In genomic region chr20:57718490-57719009, GRCh38 we compare ENCODE assay signal across 8 cellular contexts. TPM values are rescaled to one million over a fixed set of nuclear protein-coding genes. Genes with fewer than 3 reads are reported as not detected.
A peak's percentile ranks its signal among the peaks of the same experiment; 100 is the strongest.
DNase-seq lines count a peak whose midpoint lies in the region; ATAC-seq and TF ChIP-seq lines count a peak whose summit lies in the region.

No MANE protein-coding gene starts in this region.

- no peaks in the 10 kb centered on the region for H3K9me3 ChIP-seq in ES-I3 (ENCODE audit: control insufficient read depth, insufficient read depth, low read length)
- no peaks in the 10 kb centered on the region for H3K9me3 ChIP-seq in MG63

- H3K27me3 ChIP-seq in MG63, result no peaks in the 10 kb centered on the region

- no peaks in the 10 kb centered on the region for H3K36me3 ChIP-seq in ES-I3 (ENCODE audit: insufficient read depth, low read length)
- no peaks in the 10 kb centered on the region for H3K36me3 ChIP-seq in MG63

- peak overlapping the region; percentile 40 for H3K4me3 ChIP-seq in MG63

- H3K27ac Mint-ChIP-seq in activated naive CD4-positive, alpha-beta T cell treated with anti-CD3 and anti-CD28 coated beads, Interleukin-2, amount 50 U/mL, for 72 hours, result no peak overlapping the region

- H3K9me3 Mint-ChIP-seq in activated naive CD4-positive, alpha-beta T cell treated with anti-CD3 and anti-CD28 coated beads, Interleukin-2, amount 50 U/mL, for 72 hours, result no peaks in the 10 kb centered on the region

- H3K9ac ChIP-seq in ES-I3 (ENCODE audit: low read depth, low read length), result peak overlapping the region; percentile 64

- no peak overlapping the region for H3K27ac ChIP-seq in substantia nigra (ENCODE audit: low read depth, low read length, poor library complexity, severe bottlenecking)

- DNase-seq in HCEC 1CT, result peak; percentile 3
- DNase-seq in MG63, result peak; percentile 99
- DNase-seq in activated naive CD4-positive, alpha-beta T cell treated with anti-CD3 and anti-CD28 coated beads, Interleukin-2, amount 50 U/mL, for 72 hours (ENCODE audit: low spot score in 2 of 2), result peak; percentile 85 to 91
- DNase-seq in glomerular visceral epithelial cell (ENCODE audit: extremely low spot score), result peak; percentile 97
- peak; percentile 94 for DNase-seq in occipital lobe (lab: John Stamatoyannopoulos, UW)
- peak; percentile 59 to 98 (median 96) for DNase-seq in substantia nigra (lab: John Stamatoyannopoulos, UW)

- H3K36me3 Mint-ChIP-seq in activated naive CD4-positive, alpha-beta T cell treated with anti-CD3 and anti-CD28 coated beads, Interleukin-2, amount 50 U/mL, for 72 hours, result no peaks in the 10 kb centered on the region

- no peaks in the 10 kb centered on the region for H3K4me1 ChIP-seq in ES-I3 (ENCODE audit: insufficient read depth, low read length)

- ATAC-seq in SK-N-SH treated with all-trans-retinoic acid at 6 μM for 48 hours, result peak; percentile 97
- ATAC-seq in activated naive CD4-positive, alpha-beta T cell treated with anti-CD3 and anti-CD28 coated beads, Interleukin-2, amount 50 U/mL, for 72 hours, result peak; percentile 99 to 100

TF ChIP-seq in SK-N-SH treated with all-trans-retinoic acid at 6 μM for 48 hours, 23 proteins besides CTCF, POLR2A, EP300 and RAD21:
- TF ChIP-seq ZNF8 (CRISPR knock-in tag; IDR thresholded peaks at IDR 0.05) (no peak), ZNF70 (CRISPR knock-in tag; IDR thresholded peaks at IDR 0.05) (no peak), GLIS3 (CRISPR knock-in tag; IDR thresholded peaks at IDR 0.05) (no peak), TCF4 (CRISPR knock-in tag; IDR thresholded peaks at IDR 0.05; ENCODE audit: borderline replicate concordance) (no peak), ZC3H10 (CRISPR knock-in tag; IDR thresholded peaks at IDR 0.05) (no peak), ZFP30 (CRISPR knock-in tag; IDR thresholded peaks at IDR 0.05) (no peak), SNAI2 (CRISPR knock-in tag; IDR thresholded peaks at IDR 0.05) (no peak), CSRNP3 (CRISPR knock-in tag; IDR thresholded peaks at IDR 0.05) (no peak), ESRRG (CRISPR knock-in tag; IDR thresholded peaks at IDR 0.05) (no peak), TSHZ2 (CRISPR knock-in tag; IDR thresholded peaks at IDR 0.05) (no peak), CSDC2 (CRISPR knock-in tag; IDR thresholded peaks at IDR 0.05) (no peak), TOX (CRISPR knock-in tag; IDR thresholded peaks at IDR 0.05; ENCODE audit: borderline replicate concordance) (no peak), ARNTL (CRISPR knock-in tag; IDR thresholded peaks at IDR 0.05; ENCODE audit: borderline replicate concordance, low read depth) (no peak), BACH2 (CRISPR knock-in tag; IDR thresholded peaks at IDR 0.05; ENCODE audit: borderline replicate concordance) (no peak), ZNF565 (CRISPR knock-in tag; conservative IDR thresholded peaks at IDR 0.05; ENCODE audit: low read depth) (no peak)
- TF ChIP-seq, protein P1, sequence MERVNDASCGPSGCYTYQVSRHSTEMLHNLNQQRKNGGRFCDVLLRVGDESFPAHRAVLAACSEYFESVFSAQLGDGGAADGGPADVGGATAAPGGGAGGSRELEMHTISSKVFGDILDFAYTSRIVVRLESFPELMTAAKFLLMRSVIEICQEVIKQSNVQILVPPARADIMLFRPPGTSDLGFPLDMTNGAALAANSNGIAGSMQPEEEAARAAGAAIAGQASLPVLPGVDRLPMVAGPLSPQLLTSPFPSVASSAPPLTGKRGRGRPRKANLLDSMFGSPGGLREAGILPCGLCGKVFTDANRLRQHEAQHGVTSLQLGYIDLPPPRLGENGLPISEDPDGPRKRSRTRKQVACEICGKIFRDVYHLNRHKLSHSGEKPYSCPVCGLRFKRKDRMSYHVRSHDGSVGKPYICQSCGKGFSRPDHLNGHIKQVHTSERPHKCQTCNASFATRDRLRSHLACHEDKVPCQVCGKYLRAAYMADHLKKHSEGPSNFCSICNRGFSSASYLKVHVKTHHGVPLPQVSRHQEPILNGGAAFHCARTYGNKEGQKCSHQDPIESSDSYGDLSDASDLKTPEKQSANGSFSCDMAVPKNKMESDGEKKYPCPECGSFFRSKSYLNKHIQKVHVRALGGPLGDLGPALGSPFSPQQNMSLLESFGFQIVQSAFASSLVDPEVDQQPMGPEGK (CRISPR knock-in tag; IDR thresholded peaks at IDR 0.05; ENCODE audit: borderline replicate concordance), result no peak
- TF ChIP-seq, protein P2, sequence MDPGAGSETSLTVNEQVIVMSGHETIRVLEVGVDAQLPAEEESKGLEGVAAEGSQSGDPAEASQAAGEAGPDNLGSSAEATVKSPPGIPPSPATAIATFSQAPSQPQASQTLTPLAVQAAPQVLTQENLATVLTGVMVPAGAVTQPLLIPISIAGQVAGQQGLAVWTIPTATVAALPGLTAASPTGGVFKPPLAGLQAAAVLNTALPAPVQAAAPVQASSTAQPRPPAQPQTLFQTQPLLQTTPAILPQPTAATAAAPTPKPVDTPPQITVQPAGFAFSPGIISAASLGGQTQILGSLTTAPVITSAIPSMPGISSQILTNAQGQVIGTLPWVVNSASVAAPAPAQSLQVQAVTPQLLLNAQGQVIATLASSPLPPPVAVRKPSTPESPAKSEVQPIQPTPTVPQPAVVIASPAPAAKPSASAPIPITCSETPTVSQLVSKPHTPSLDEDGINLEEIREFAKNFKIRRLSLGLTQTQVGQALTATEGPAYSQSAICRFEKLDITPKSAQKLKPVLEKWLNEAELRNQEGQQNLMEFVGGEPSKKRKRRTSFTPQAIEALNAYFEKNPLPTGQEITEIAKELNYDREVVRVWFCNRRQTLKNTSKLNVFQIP (CRISPR knock-in tag; IDR thresholded peaks at IDR 0.05; ENCODE audit: borderline replicate concordance, low read depth), result no peak

RNA-seq across cellular contexts. Expression of gene PMEPA1, which starts 8.7 kb away (rescaled TPM):
- 3.3 and 3.4 TPM in 2 replicates for total RNA-seq in MG63 (2014; rRNA removed; shearing (Covaris generic); ENCODE audit: low replicate concordance)
- 1 to 10 TPM; 2.2 to 3.9 TPM for total RNA-seq in activated naive CD4-positive, alpha-beta T cell treated with anti-CD3 and anti-CD28 coated beads, Interleukin-2, amount 50 U/mL, for 72 hours
- total RNA-seq in occipital lobe, result 8.3 TPM

Comparison
In these comparisons a context has a peak if more than half of its experiments do, and no peak if none do; other contexts are left out.
1. DNase-seq: peak in every context shown above with its lines; median percentile 99 in MG63; 97 in glomerular visceral epithelial cell; 96 in substantia nigra; 94 in occipital lobe; 88 in activated naive CD4-positive, alpha-beta T cell treated with anti-CD3 and anti-CD28 coated beads, Interleukin-2, amount 50 U/mL, for 72 hours; 3 in HCEC 1CT.